ENCODE assay signal across 8 cellular contexts in the genomic region with DNA sequence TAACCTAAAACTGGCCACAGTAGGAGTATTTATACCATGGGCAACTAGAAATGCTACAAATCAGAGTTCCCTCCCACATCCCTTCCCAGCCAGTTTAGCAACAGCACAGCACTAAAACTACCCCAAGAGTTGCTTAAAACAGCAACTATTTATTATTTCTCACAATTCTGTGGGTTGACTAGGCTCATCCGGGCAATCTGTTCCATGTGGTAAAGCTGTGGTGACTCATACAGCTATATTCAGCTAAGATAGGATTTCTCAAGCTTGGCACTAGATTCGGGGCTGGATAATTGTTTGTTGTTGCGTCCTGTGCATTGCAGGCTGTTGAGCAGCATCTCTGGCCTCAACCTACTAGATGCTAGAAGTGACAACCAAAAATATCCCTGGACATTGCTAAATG. TPM values are rescaled to one million over a fixed set of nuclear protein-coding genes. Genes with fewer than 3 reads are reported as not detected.
DNase-seq lines count a peak whose midpoint lies in the region; ATAC-seq and TF ChIP-seq lines count a peak whose summit lies in the region.

No MANE protein-coding gene starts in this region.

- no peaks in the 10 kb centered on the region for H3K79me2 ChIP-seq in fibroblast of lung (ENCODE audit: control insufficient read depth, insufficient read depth, low read length)

- H3K4me1 ChIP-seq in fibroblast of lung (ENCODE audit: control insufficient read depth, extremely low read depth, insufficient read depth, low read length) = no peaks in the 10 kb centered on the region
- peaks cover 0 to 2% (median 0%) of the 10 kb centered on the region in 4 donors for H3K4me1 ChIP-seq in stomach

- H2AFZ ChIP-seq in fibroblast of lung (ENCODE audit: low read length) = no peak overlapping the region

- TF ChIP-seq POLR2A in stomach (IDR thresholded peaks at IDR 0.05) = no peak

- H3K4me1 Mint-ChIP-seq in activated T-cell treated with anti-CD3 and anti-CD28 coated beads, Interleukin-2, amount 50 U/mL, for 24 hours (ENCODE audit: low read depth) = peaks cover 62% of the 10 kb centered on the region
- peaks cover 66 to 73% (median 66%) of the 10 kb centered on the region in 3 donors for H3K4me1 Mint-ChIP-seq in T-cell

- peak overlapping the region; percentile 91 for H3K27ac Mint-ChIP-seq in activated T-cell treated with anti-CD3 and anti-CD28 coated beads, Interleukin-2, amount 50 U/mL, for 24 hours
- H3K27ac Mint-ChIP-seq in T-cell = peak overlapping the region; percentile 92 to 97

- no peak overlapping the region for H3K9ac ChIP-seq in fibroblast of lung (ENCODE audit: insufficient read depth, low read length)

- peak overlapping the region; percentile 36 for H3K4me3 Mint-ChIP-seq in activated T-cell treated with anti-CD3 and anti-CD28 coated beads, Interleukin-2, amount 50 U/mL, for 24 hours
- peak overlapping the region; percentile 15 to 31 (median 28) for H3K4me3 Mint-ChIP-seq in T-cell

- no peak for TF ChIP-seq EP300 in stomach (IDR thresholded peaks at IDR 0.05)

- ATAC-seq in T-cell (replicated peaks in 1 of 4) = peak in 1 of 4 experiments; percentile 34
- ATAC-seq in HG03442 (IDR thresholded peaks at IDR 0.05; ENCODE audit: unreplicated experiment) = no peak

- H3K9me3 ChIP-seq in fibroblast of lung (ENCODE audit: control insufficient read depth, insufficient read depth, low read depth, low read length) = no peaks in the 10 kb centered on the region
- H3K9me3 ChIP-seq in stomach = no peaks in the 10 kb centered on the region

- CTCF ChIA-PET in T-cell (lab: Charles Lee) = interaction anchor here (1.1 to 3.8 kb wide), 8 partner anchors 8 to 249 kb away, joined by 3 to 42 read pairs (median 10); partner anchors contain the start of genes CITED2 (in 1 of the 2) and HECA (in 1 of the 2)

- H3K4me3 ChIP-seq in fibroblast of lung (replicated peaks in 1 of 4; ENCODE audit: control extremely low read depth in 1 of 4, insufficient read depth in 1 of 4, low read depth in 3 of 4, low read length in 4 of 4) (no peak overlapping the region), stomach (no peak overlapping the region)

- H3K9me3 Mint-ChIP-seq in activated T-cell treated with anti-CD3 and anti-CD28 coated beads, Interleukin-2, amount 50 U/mL, for 24 hours = peaks cover 5% of the 10 kb centered on the region
- H3K9me3 Mint-ChIP-seq in T-cell = peaks cover 0 to under 1% (median 0%) of the 10 kb centered on the region in 3 donors

- H4K20me1 ChIP-seq in fibroblast of lung (ENCODE audit: control insufficient read depth, extremely low read depth, insufficient read depth, low read length) = no peaks in the 10 kb centered on the region

- H3K27ac ChIP-seq in fibroblast of lung (ENCODE audit: insufficient read depth, low read length) = no peak overlapping the region
- H3K27ac ChIP-seq in stomach = peak overlapping the region; percentile 1 to 58 (median 29)

- H3K27me3 ChIP-seq in fibroblast of lung (ENCODE audit: control insufficient read depth, insufficient read depth, low read length) (no peaks in the 10 kb centered on the region), stomach (no peaks in the 10 kb centered on the region)

- H3K4me2 ChIP-seq in fibroblast of lung (ENCODE audit: extremely low read depth, insufficient read depth, low read length) = no peak overlapping the region

- H3K36me3 Mint-ChIP-seq in activated T-cell treated with anti-CD3 and anti-CD28 coated beads, Interleukin-2, amount 50 U/mL, for 24 hours (ENCODE audit: low read depth) = peaks cover 7% of the 10 kb centered on the region
- no peaks in the 10 kb centered on the region for H3K36me3 Mint-ChIP-seq in T-cell

- H3K27me3 Mint-ChIP-seq in activated T-cell treated with anti-CD3 and anti-CD28 coated beads, Interleukin-2, amount 50 U/mL, for 24 hours = no peaks in the 10 kb centered on the region
- no peaks in the 10 kb centered on the region for H3K27me3 Mint-ChIP-seq in T-cell

- 58 to 84% (median 70%) methylated on average over 3 of the region's 3 CpGs for WGBS in stomach, 5 donors

- POLR2A ChIA-PET in T-cell (lab: Charles Lee) = interaction anchor here in 1 of 2 donors (2.7 kb wide), 2 partner anchors 8 to 11 kb away, joined by 19 to 21 read pairs; partner anchors contain the start of gene HECA

- intact Hi-C loops in stomach (cut with DNase I; ENCODE audit: low total_unique reads) = loop anchor here (10.0 kb wide), 1 partner anchor 229 kb away; no protein-coding TSS in a partner anchor

- H3K36me3 ChIP-seq in fibroblast of lung (ENCODE audit: control insufficient read depth, insufficient read depth, low read length) = no peaks in the 10 kb centered on the region
- no peaks in the 10 kb centered on the region for H3K36me3 ChIP-seq in stomach

- DNase-seq in activated T-cell treated with anti-CD3 and anti-CD28 coated beads, Interleukin-2, amount 50 U/mL, for 24 hours = no peak
- DNase-seq in activated T-cell treated with anti-CD3 and anti-CD28 coated beads for 4 hours (no peak), T-cell (peak in 3 of 34 experiments; percentile 22 to 25 (median 24)), fibroblast of lung (ENCODE audit: low read depth in 2 of 2) (peak; percentile 83 to 89), stomach (no peak), NCI-H69 (lab: John Stamatoyannopoulos, UW) (no peak)
- DNase-seq in effector CD4-positive, alpha-beta T cell = no peak

- TF ChIP-seq CTCF in fibroblast of lung (conservative IDR thresholded peaks at IDR 0.05 in 1 of 2, IDR thresholded peaks at IDR 0.05 in 1 of 2; ENCODE audit: low read depth in 1 of 2, low read length in 2 of 2) (no peak), stomach (IDR thresholded peaks at IDR 0.05) (no peak)

RNA-seq across cellular contexts. Expression of gene HECA, which starts 8.6 kb away (rescaled TPM):
- total RNA-seq in T-cell = 100 to 1,000 TPM; 125 to 137 (median 131) TPM
- total RNA-seq in fibroblast of lung = 20.8 and 26.6 TPM in 2 replicates
- polyA plus RNA-seq in fibroblast of lung = 6.5 and 13.0 TPM in 2 replicates
- polyA plus RNA-seq in fibroblast of lung (2012) = 4.4 and 9.5 TPM in 2 replicates
- polyA minus RNA-seq in fibroblast of lung (ENCODE audit: low replicate concordance) = 6.9 and 7.4 TPM in 2 replicates
- 10 to 100 TPM; 24.5 to 52.1 (median 37.7) TPM for total RNA-seq in stomach
- polyA plus RNA-seq in stomach = 10 to 100 TPM in 1 of 3 donors, 1 to 10 TPM in 2; 7.6 to 12.8 (median 8.3) TPM

Comparison
In these comparisons a context has a peak if more than half of its experiments do, and no peak if none do; other contexts are left out.
1. DNase-seq: peak in fibroblast of lung (2 of 2); none in activated T-cell treated with anti-CD3 and anti-CD28 coated beads, Interleukin-2, amount 50 U/mL, for 24 hours (single experiment), activated T-cell treated with anti-CD3 and anti-CD28 coated beads for 4 hours (single experiment), stomach (single experiment), NCI-H69 (single experiment) and effector CD4-positive, alpha-beta T cell (single experiment).